Comparison of ENCODE assay signal across 9 cellular contexts in genomic region chrY:15455978-15456890, GRCh38.
DNase-seq lines count a peak whose midpoint lies in the region; ATAC-seq, FAIRE-seq and TF ChIP-seq lines count a peak whose summit lies in the region.
"Had no signal": no experiment of that assay in that cellular context is flagged by ENCODE, and none has a peak within 500 bp of the region (broad histone marks: within the 10 kb centered on the region; RNA-seq: fewer than 3 reads in every experiment).

No MANE protein-coding gene starts in this region.

- no peak overlapping the region for H3K27ac ChIP-seq in aorta (ENCODE audit: low read depth in 1 of 2, low read length in 2 of 2)

- FAIRE-seq in GM12892 (lab: Jason Lieb, UNC), result no peak

- H3K4me3 ChIP-seq in fibroblast of pulmonary artery (replicated peaks; ENCODE audit: low read depth, low read length), result peak overlapping the region; percentile 21
- no peak overlapping the region for H3K4me3 ChIP-seq in aorta (ENCODE audit: low read length in 2 of 2)

- H3K4me1 ChIP-seq in aorta (ENCODE audit: control insufficient read depth in 1 of 2, insufficient read depth in 2 of 2, low read length in 2 of 2), result no peaks in the 10 kb centered on the region

- H3K36me3 ChIP-seq in aorta (ENCODE audit: control insufficient read depth in 1 of 2, insufficient read depth in 2 of 2, low read length in 1 of 2), result no peaks in the 10 kb centered on the region

- TF ChIP-seq CTCF in GM13976 (IDR thresholded peaks at IDR 0.05; ENCODE audit: borderline replicate concordance, control extremely low read depth, extremely low read depth, insufficient read depth, missing control alignments) (no peak), fibroblast of pulmonary artery (IDR thresholded peaks at IDR 0.05; ENCODE audit: low read length, missing control alignments) (no peak)

- WGBS in aorta, 2 donors, result 21% methylated on average over 71 of the region's 71 CpGs; no CpG with 5 or more reads in 1 of the 2 donors

- in situ Hi-C loops in GM13976 (cut with MboI; ENCODE audit: low sequenced_read_pairs, unreplicated experiment), result no loop called here

- ATAC-seq in GM21381 (IDR thresholded peaks at IDR 0.05; ENCODE audit: unreplicated experiment) (no peak), aorta (ENCODE audit: low FRiP score) (no peak)

- no peaks in the 10 kb centered on the region for H3K9me3 ChIP-seq in aorta (ENCODE audit: control insufficient read depth, low read length)

- TF ChIP-seq POLR2A in GM12892 (IDR thresholded peaks at IDR 0.05; ENCODE audit: low read depth, low read length), result no peak

- intact Hi-C loops in aorta (cut with DNase I), result no loop called here

- no peaks in the 10 kb centered on the region for H3K27me3 ChIP-seq in aorta (ENCODE audit: control insufficient read depth in 1 of 2, insufficient read depth in 2 of 2, low read length in 1 of 2)

- DNase-seq in GM13976 (ENCODE audit: low spot score) (peak; percentile 2), fibroblast of pulmonary artery (ENCODE audit: low read depth) (peak; percentile 42), GM12892 (ENCODE audit: insufficient read length) (no peak), SW480 (ENCODE audit: low spot score) (no peak), aorta (no peak)
- peak; percentile 62 for DNase-seq in activated CD4-positive, alpha-beta T cell treated with anti-CD3 and anti-CD28 coated beads, Interleukin-2, amount 50 U/mL, for 1 hour
- peak; percentile 50 to 51 for DNase-seq in stimulated activated CD4-positive, alpha-beta T cell treated with anti-CD3 and anti-CD28 coated beads, Interleukin-4, amount 100 ng/mL, for 48 hours (ENCODE audit: low read depth in 2 of 2)
- DNase-seq: left cardiac atrium had no signal

Comparison
In these comparisons a context has a peak if more than half of its experiments do, and no peak if none do; other contexts are left out.
1. DNase-seq: peak in GM13976 (single experiment), activated CD4-positive, alpha-beta T cell treated with anti-CD3 and anti-CD28 coated beads, Interleukin-2, amount 50 U/mL, for 1 hour (single experiment), fibroblast of pulmonary artery (single experiment) and stimulated activated CD4-positive, alpha-beta T cell treated with anti-CD3 and anti-CD28 coated beads, Interleukin-4, amount 100 ng/mL, for 48 hours (2 of 2); none in GM12892 (single experiment), SW480 (single experiment) and aorta (0 of 2).